Comparison of ENCODE assay signal across 9 cellular contexts in the genomic region with DNA sequence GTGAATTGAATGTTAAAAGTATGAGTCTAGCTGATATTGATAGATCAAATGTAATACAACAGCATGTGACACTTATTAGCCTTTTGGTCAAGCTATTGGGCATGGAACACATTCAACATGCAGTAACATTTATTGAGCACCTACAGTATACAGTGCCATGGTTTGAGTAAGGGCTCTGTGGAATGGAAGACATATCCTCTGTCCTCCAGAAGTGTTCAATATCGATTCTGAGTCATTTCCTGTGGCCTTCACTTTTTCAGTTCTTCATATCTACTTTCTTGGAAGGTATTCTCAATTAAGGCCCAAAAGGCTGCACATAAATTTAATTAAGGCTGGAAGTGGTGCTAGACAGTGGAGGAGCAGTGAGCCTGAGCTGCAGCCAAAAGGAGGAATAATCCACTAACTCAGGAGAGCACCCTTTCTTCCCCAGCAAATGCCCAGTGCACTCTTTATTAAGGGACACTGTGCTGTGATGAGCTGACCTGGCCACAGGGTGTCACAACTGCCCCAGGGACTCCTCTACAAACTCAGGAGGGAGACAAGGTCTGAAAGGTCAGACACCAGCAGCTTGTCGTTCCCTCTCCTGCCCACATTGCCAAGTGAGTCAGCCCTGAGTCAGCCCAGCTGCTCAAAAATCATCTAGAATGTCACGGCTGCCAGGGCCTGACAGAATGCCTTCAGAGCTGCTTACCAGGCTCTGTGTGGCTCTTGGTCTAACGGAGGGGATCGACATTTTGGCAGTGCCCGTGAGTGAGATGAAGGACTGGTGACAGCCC.
DNase-seq lines count a peak whose midpoint lies in the region; ATAC-seq and TF ChIP-seq lines count a peak whose summit lies in the region.
"Had no signal": no experiment of that assay in that cellular context is flagged by ENCODE, and none has a peak within 500 bp of the region (broad histone marks: within the 10 kb centered on the region; RNA-seq: fewer than 3 reads in every experiment).

No MANE protein-coding gene starts in this region.

- peak in 5 of 6 experiments; percentile 14 to 70 (median 51) for TF ChIP-seq CTCF in esophagus squamous epithelium (IDR thresholded peaks at IDR 0.05)
- TF ChIP-seq CTCF in neural crest cell (conservative IDR thresholded peaks at IDR 0.05): peak; percentile 61

- H3K27me3 ChIP-seq in esophagus squamous epithelium: no peaks in the 10 kb centered on the region

- TF ChIP-seq POLR2A in esophagus squamous epithelium (IDR thresholded peaks at IDR 0.05): no peak

- H3K9me3 ChIP-seq in esophagus squamous epithelium: no peaks in the 10 kb centered on the region

- H3K27me3 Mint-ChIP-seq in neural crest cell (ENCODE audit: low read depth): no peaks in the 10 kb centered on the region
- H3K27me3 Mint-ChIP-seq: B cell had no signal

- peaks cover 11% of the 10 kb centered on the region for H3K4me1 Mint-ChIP-seq in neural crest cell
- H3K4me1 Mint-ChIP-seq: B cell had no signal

- no peak overlapping the region for H3K27ac ChIP-seq in esophagus squamous epithelium

- no peak overlapping the region for H3K27ac Mint-ChIP-seq in neural crest cell (ENCODE audit: unreplicated experiment)
- H3K27ac Mint-ChIP-seq: B cell had no signal

- no peaks in the 10 kb centered on the region for H3K36me3 ChIP-seq in esophagus squamous epithelium

- ATAC-seq in stimulated activated naive CD8-positive, alpha-beta T cell treated with anti-CD3 and anti-CD28 coated beads, Interleukin-15, Interleukin-2, amounts not matched to agents 100 U/mL and 50 U/mL, for 24 hours: peak; percentile 100
- no peak for ATAC-seq in HG02678 (IDR thresholded peaks at IDR 0.05; ENCODE audit: unreplicated experiment)

- H3K9me3 Mint-ChIP-seq in neural crest cell: no peaks in the 10 kb centered on the region

- no peak overlapping the region for H3K4me3 ChIP-seq in esophagus squamous epithelium

- peak; percentile 16 for DNase-seq in NCI-H510A (lab: John Stamatoyannopoulos, UW)
- DNase-seq in NCI-H510A treated with DMSO at 0.1 percent for 48 hours (lab: John Stamatoyannopoulos, UW): no peak
- DNase-seq in NCI-H774 (lab: John Stamatoyannopoulos, UW): peak; percentile 84
- peak; percentile 85 for DNase-seq in activated CD8-positive, alpha-beta memory T cell treated with anti-CD3 and anti-CD28 coated beads, Interleukin-2, amount 50 U/mL, for 24 hours (ENCODE audit: extremely low read depth)
- DNase-seq in esophagus squamous epithelium (lab: John Stamatoyannopoulos, UW): peak; percentile 3
- DNase-seq in neural crest cell (ENCODE audit: low read depth, low spot score): peak; percentile 14
- peak; percentile 80 for DNase-seq in stimulated activated naive CD8-positive, alpha-beta T cell treated with anti-CD3 and anti-CD28 coated beads, Interleukin-15, Interleukin-2, amounts not matched to agents 100 U/mL and 50 U/mL, for 24 hours

- H3K4me3 Mint-ChIP-seq in neural crest cell: no peak overlapping the region
- H3K4me3 Mint-ChIP-seq: B cell had no signal

- H3K36me3 Mint-ChIP-seq in neural crest cell (ENCODE audit: low read depth): no peaks in the 10 kb centered on the region

- WGBS in esophagus squamous epithelium, 2 donors: 12 to 17% methylated on average over 3 to 5 of the region's 6 CpGs

- intact Hi-C loops in esophagus squamous epithelium (cut with DNase I): loop anchor here (10.0 kb wide), 1 partner anchor 60 kb away; no protein-coding TSS in a partner anchor

- peaks cover 0 to 16% (median 7%) of the 10 kb centered on the region in 3 donors for H3K4me1 ChIP-seq in esophagus squamous epithelium
